Comparison of ENCODE assay signal across 18 cellular contexts in the genomic region with DNA sequence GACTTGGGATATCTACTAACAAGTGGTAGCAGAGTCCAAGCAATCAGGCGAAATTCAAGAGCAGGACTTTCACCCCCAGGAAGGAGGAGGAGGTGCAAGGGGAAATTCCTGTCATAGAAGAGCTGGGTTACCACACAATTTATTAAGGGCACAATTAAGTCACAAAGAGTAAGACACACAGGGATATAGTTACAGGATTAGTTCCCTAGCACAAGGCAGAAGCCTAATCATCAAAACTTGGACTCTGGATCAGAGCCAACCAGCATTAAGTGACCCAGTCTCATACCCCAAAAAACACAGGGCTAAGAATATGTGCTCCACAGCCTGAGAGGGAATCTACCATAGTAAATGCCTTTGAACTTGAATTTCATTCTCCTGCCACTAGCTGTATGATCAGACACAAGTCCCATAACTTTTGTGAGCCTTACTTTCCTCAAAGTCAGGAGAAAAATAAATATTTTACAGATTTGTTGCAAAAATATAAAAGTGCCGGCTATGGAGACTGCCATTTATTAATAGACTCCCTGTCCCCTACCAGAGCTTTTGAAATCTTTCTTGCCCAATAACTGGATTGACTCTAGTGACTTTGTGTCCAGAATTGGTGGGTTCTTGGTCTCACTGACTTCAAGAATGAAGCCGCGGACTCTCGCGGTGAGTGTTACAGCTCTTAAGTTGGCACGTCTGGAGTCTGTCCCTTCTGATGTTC.
"Had no signal": no experiment of that assay in that cellular context is flagged by ENCODE, and none has a peak within 500 bp of the region (broad histone marks: within the 10 kb centered on the region; RNA-seq: fewer than 3 reads in every experiment).

No MANE protein-coding gene starts in this region.

- H3K27ac Mint-ChIP-seq: activated T-helper 1 cell treated with anti-CD3 and anti-CD28 coated beads, Interleukin-12 subunit alpha, Interleukin-12 subunit beta, Interleukin-2, Interleukin-4 antibody, amounts not matched to agents 30 ng/mL and 10 ng/mL and 1 ng/mL, durations not matched to agents 14 hours and 24 hours and 36 hours had no signal

- H3K9me3 Mint-ChIP-seq: activated T-helper 1 cell treated with anti-CD3 and anti-CD28 coated beads, Interleukin-12 subunit alpha, Interleukin-12 subunit beta, Interleukin-2, Interleukin-4 antibody, amounts not matched to agents 30 ng/mL and 10 ng/mL and 1 ng/mL, durations not matched to agents 14 hours and 24 hours and 36 hours had no signal

- H3K9ac ChIP-seq: parathyroid adenoma, SK-N-SH had no signal

- H3K4me3 ChIP-seq: hepatocyte, spleen, tibial nerve had no signal

- ATAC-seq: activated CD4-positive, CD25-positive, alpha-beta regulatory T cell treated with anti-CD3 and anti-CD28 coated beads, Interleukin-2, amount 50 U/mL, for 24 hours had no signal

- H3K4me1 ChIP-seq: parathyroid adenoma, spleen had no signal

- H3K27me3 ChIP-seq: hepatocyte, spleen, tibial nerve had no signal

- H3K36me3 ChIP-seq: spleen, tibial nerve had no signal

- H3K27ac ChIP-seq: epithelial cell of prostate, hepatocyte, parathyroid adenoma, spleen, tibial nerve had no signal

- H3K4me3 Mint-ChIP-seq: activated T-helper 1 cell treated with anti-CD3 and anti-CD28 coated beads, Interleukin-12 subunit alpha, Interleukin-12 subunit beta, Interleukin-2, Interleukin-4 antibody, amounts not matched to agents 30 ng/mL and 10 ng/mL and 1 ng/mL, durations not matched to agents 14 hours and 24 hours and 36 hours had no signal

- H3K9me3 ChIP-seq: SK-N-SH, spleen, tibial nerve had no signal

- DNase-seq: activated CD4-positive, alpha-beta T cell treated with anti-CD3 and anti-CD28 coated beads, Interleukin-2, amount 50 U/mL, for 1 hour; activated CD8-positive, alpha-beta memory T cell treated with anti-CD3 and anti-CD28 coated beads for 24 hours; anterior cingulate cortex; dermis blood vessel endothelial cell; islet precursor cell; mesenchymal stem cell; retina; SHP77; SK-N-SH; spleen; T-helper 1 cell; T1000 had no signal
